1 cellular context compared by ENCODE assay signal in genomic region chr6:31400467-31401289, GRCh38.
TF ChIP-seq lines count a peak whose summit lies in the region.

No MANE protein-coding gene starts in this region.

TF ChIP-seq in HEK293, 187 proteins besides CTCF, POLR2A, EP300 and RAD21 (continued from another document and continues in another):
- TF ChIP-seq ZBTB49 (tag by site-specific recombination; IDR thresholded peaks at IDR 0.05; ENCODE audit: low read depth) = no peak
- no peak for TF ChIP-seq ZNF660 (tag by site-specific recombination; IDR thresholded peaks at IDR 0.05)
- TF ChIP-seq ZNF654 (tag by site-specific recombination; IDR thresholded peaks at IDR 0.05; ENCODE audit: low read depth) = no peak
- TF ChIP-seq ZNF366 (tag by site-specific recombination; conservative IDR thresholded peaks at IDR 0.05) = peak; percentile 33; the same call in 1 of the 2 replicates
- TF ChIP-seq, protein P1, sequence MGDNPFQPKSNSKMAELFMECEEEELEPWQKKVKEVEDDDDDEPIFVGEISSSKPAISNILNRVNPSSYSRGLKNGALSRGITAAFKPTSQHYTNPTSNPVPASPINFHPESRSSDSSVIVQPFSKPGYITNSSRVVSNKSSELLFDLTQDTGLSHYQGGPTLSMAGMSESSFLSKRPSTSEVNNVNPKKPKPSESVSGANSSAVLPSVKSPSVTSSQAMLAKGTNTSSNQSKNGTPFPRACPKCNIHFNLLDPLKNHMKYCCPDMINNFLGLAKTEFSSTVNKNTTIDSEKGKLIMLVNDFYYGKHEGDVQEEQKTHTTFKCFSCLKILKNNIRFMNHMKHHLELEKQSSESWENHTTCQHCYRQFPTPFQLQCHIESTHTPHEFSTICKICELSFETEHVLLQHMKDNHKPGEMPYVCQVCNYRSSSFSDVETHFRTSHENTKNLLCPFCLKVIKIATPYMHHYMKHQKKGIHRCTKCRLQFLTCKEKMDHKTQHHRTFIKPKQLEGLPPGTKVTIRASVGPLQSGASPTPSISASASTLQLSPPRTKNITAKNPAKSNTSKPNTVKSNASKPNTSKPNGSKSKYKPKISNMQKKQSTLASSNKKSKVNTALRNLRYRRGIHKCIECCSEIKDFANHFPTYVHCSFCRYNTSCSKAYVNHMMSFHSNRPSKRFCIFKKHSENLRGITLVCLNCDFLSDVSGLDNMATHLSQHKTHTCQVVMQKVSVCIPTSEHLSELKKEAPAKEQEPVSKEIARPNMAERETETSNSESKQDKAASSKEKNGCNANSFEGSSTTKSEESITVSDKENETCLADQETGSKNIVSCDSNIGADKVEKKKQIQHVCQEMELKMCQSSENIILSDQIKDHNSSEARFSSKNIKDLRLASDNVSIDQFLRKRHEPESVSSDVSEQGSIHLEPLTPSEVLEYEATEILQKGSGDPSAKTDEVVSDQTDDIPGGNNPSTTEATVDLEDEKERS (tag by site-specific recombination; IDR thresholded peaks at IDR 0.05) = no peak
- TF ChIP-seq ZNF76 (tag by site-specific recombination; IDR thresholded peaks at IDR 0.05; ENCODE audit: borderline replicate concordance, low read depth) = no peak; the same call in 1 of the 2 replicates
- no peak for TF ChIP-seq ZNF837 (tag by site-specific recombination; IDR thresholded peaks at IDR 0.05)
- 0 out of 2 replicates have a peak, but pooled peaks have one; percentile 17 for TF ChIP-seq KLF10 (tag by site-specific recombination; IDR thresholded peaks at IDR 0.05)
- TF ChIP-seq ZNF184 (tag by site-specific recombination; IDR thresholded peaks at IDR 0.05) = no peak
- TF ChIP-seq ZNF426 (tag by site-specific recombination; IDR thresholded peaks at IDR 0.05) = no peak
- TF ChIP-seq ZNF707 (tag by site-specific recombination; IDR thresholded peaks at IDR 0.05) = no peak
- no peak for TF ChIP-seq OSR2 (tag by site-specific recombination; IDR thresholded peaks at IDR 0.05)
- no peak for TF ChIP-seq BCL11A (tag by site-specific recombination; IDR thresholded peaks at IDR 0.05; ENCODE audit: low read depth)
- TF ChIP-seq ZSCAN5A (tag by site-specific recombination; IDR thresholded peaks at IDR 0.05) = no peak
- no peak for TF ChIP-seq ZNF239 (tag by site-specific recombination; IDR thresholded peaks at IDR 0.05)
- 0 out of 2 replicates have a peak, but pooled peaks have one; percentile 28 for TF ChIP-seq ZNF580 (tag by site-specific recombination; IDR thresholded peaks at IDR 0.05)
- no peak for TF ChIP-seq ZNF449 (tag by site-specific recombination; IDR thresholded peaks at IDR 0.05)
- no peak for TF ChIP-seq ZNF174 (tag by site-specific recombination; IDR thresholded peaks at IDR 0.05)
- no peak for TF ChIP-seq ZNF26 (tag by site-specific recombination; IDR thresholded peaks at IDR 0.05)
- TF ChIP-seq, protein P2, sequence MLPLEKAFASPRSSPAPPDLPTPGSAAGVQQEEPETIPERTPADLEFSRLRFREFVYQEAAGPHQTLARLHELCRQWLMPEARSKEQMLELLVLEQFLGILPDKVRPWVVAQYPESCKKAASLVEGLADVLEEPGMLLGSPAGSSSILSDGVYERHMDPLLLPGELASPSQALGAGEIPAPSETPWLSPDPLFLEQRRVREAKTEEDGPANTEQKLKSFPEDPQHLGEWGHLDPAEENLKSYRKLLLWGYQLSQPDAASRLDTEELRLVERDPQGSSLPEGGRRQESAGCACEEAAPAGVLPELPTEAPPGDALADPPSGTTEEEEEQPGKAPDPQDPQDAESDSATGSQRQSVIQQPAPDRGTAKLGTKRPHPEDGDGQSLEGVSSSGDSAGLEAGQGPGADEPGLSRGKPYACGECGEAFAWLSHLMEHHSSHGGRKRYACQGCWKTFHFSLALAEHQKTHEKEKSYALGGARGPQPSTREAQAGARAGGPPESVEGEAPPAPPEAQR (tag by site-specific recombination; IDR thresholded peaks at IDR 0.05) = no peak
- TF ChIP-seq PRDM10 (tag by site-specific recombination; IDR thresholded peaks at IDR 0.05) = no peak
- 0 out of 2 replicates have a peak, but pooled peaks have one; percentile 20 for TF ChIP-seq ZNF121 (tag by site-specific recombination; IDR thresholded peaks at IDR 0.05)
- no peak for TF ChIP-seq ZFP69B (tag by site-specific recombination; IDR thresholded peaks at IDR 0.05)
- no peak for TF ChIP-seq ZNF416 (tag by site-specific recombination; IDR thresholded peaks at IDR 0.05)
- TF ChIP-seq ZBTB1 (tag by site-specific recombination; IDR thresholded peaks at IDR 0.05) = no peak
- TF ChIP-seq SCRT1 (tag by site-specific recombination; IDR thresholded peaks at IDR 0.05; ENCODE audit: borderline replicate concordance) = no peak
- no peak for TF ChIP-seq ZNF544 (tag by site-specific recombination; IDR thresholded peaks at IDR 0.05)
- TF ChIP-seq ZNF777 (tag by site-specific recombination; IDR thresholded peaks at IDR 0.05; ENCODE audit: borderline replicate concordance) = no peak
- TF ChIP-seq TSHZ1 (tag by site-specific recombination; IDR thresholded peaks at IDR 0.05; ENCODE audit: borderline replicate concordance) = no peak
- TF ChIP-seq, protein P3, sequence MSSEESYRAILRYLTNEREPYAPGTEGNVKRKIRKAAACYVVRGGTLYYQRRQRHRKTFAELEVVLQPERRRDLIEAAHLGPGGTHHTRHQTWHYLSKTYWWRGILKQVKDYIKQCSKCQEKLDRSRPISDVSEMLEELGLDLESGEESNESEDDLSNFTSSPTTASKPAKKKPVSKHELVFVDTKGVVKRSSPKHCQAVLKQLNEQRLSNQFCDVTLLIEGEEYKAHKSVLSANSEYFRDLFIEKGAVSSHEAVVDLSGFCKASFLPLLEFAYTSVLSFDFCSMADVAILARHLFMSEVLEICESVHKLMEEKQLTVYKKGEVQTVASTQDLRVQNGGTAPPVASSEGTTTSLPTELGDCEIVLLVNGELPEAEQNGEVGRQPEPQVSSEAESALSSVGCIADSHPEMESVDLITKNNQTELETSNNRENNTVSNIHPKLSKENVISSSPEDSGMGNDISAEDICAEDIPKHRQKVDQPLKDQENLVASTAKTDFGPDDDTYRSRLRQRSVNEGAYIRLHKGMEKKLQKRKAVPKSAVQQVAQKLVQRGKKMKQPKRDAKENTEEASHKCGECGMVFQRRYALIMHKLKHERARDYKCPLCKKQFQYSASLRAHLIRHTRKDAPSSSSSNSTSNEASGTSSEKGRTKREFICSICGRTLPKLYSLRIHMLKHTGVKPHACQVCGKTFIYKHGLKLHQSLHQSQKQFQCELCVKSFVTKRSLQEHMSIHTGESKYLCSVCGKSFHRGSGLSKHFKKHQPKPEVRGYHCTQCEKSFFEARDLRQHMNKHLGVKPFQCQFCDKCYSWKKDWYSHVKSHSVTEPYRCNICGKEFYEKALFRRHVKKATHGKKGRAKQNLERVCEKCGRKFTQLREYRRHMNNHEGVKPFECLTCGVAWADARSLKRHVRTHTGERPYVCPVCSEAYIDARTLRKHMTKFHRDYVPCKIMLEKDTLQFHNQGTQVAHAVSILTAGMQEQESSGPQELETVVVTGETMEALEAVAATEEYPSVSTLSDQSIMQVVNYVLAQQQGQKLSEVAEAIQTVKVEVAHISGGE (tag by site-specific recombination; conservative IDR thresholded peaks at IDR 0.05; ENCODE audit: low read depth) = no peak
- peak; percentile 21; the same call in 1 of the 2 replicates for TF ChIP-seq ZFHX2 (tag by site-specific recombination; conservative IDR thresholded peaks at IDR 0.05)
- TF ChIP-seq ZNF157 (tag by site-specific recombination; IDR thresholded peaks at IDR 0.05) = no peak
- no peak for TF ChIP-seq MZF1 (tag by site-specific recombination; IDR thresholded peaks at IDR 0.05; ENCODE audit: borderline replicate concordance)
- TF ChIP-seq ZNF664 (tag by site-specific recombination; IDR thresholded peaks at IDR 0.05) = no peak
